In genomic region chr16:4351880-4352279, GRCh38 we compare ENCODE assay signal across 9 cellular contexts. TPM values are rescaled to one million over a fixed set of nuclear protein-coding genes. Genes with fewer than 3 reads are reported as not detected.
A peak's percentile ranks its signal among the peaks of the same experiment; 100 is the strongest.
DNase-seq lines count a peak whose midpoint lies in the region; ATAC-seq and TF ChIP-seq lines count a peak whose summit lies in the region.
"Had no signal": no experiment of that assay in that cellular context is flagged by ENCODE, and none has a peak within 500 bp of the region (broad histone marks: within the 10 kb centered on the region; RNA-seq: fewer than 3 reads in every experiment).

No MANE protein-coding gene starts in this region.

- POLR2A ChIA-PET in activated CD4-positive, alpha-beta T cell treated with anti-CD3 and anti-CD28 coated beads, Interleukin-2, amount 10 ng/mL, durations not matched to agents 7 days and 5 days (lab: Charles Lee): interaction anchor here (1.0 kb wide), 1 partner anchor 64 kb away, joined by 3 read pairs; no protein-coding TSS in a partner anchor
- POLR2A ChIA-PET in RWPE1 (lab: Yijun Ruan, JAX; ENCODE audit: low non-redundant PET): no interaction called here

- H3K27ac ChIP-seq in RWPE1 (peak overlapping the region; percentile 85), smooth muscle cell (ENCODE audit: low read depth) (peak overlapping the region; percentile 63)

- no peaks in the 10 kb centered on the region for H3K36me3 ChIP-seq in smooth muscle cell (ENCODE audit: low read depth)
- H3K36me3 ChIP-seq: prostate gland had no signal

- ATAC-seq in HG03045 (IDR thresholded peaks at IDR 0.05; ENCODE audit: unreplicated experiment) (no peak), GM21447 (IDR thresholded peaks at IDR 0.05; ENCODE audit: unreplicated experiment) (no peak)

- no peak overlapping the region for H3K4me3 ChIP-seq in smooth muscle cell

- peak overlapping the region; percentile 83 for H3K4me2 ChIP-seq in smooth muscle cell

- WGBS in smooth muscle cell (ENCODE audit: low lambda C conversion rate): 66% methylated on average over 7 of the region's 7 CpGs

- H3K9me3 ChIP-seq in smooth muscle cell (replicated peaks; ENCODE audit: low read depth): no peaks in the 10 kb centered on the region
- H3K9me3 ChIP-seq: prostate gland had no signal

- H3K79me2 ChIP-seq in smooth muscle cell (ENCODE audit: low read depth): peaks cover 29% of the 10 kb centered on the region

- DNase-seq in activated CD4-positive, alpha-beta T cell treated with anti-CD3 and anti-CD28 coated beads, Interleukin-2, amount 10 ng/mL, durations not matched to agents 7 days and 5 days: no peak
- no peak for DNase-seq in activated CD4-positive, alpha-beta T cell treated with anti-CD3 and anti-CD28 coated beads, Interleukin-2, amount 50 U/mL, for 4 hours
- DNase-seq in RWPE1 (ENCODE audit: low spot score) (peak; percentile 53), endothelial cell (ENCODE audit: low spot score) (no peak), smooth muscle cell (lab: John Stamatoyannopoulos, UW; ENCODE audit: unreplicated experiment) (no peak), DMS 273 (lab: John Stamatoyannopoulos, UW; ENCODE audit: unreplicated experiment) (no peak)

- TF ChIP-seq CTCF in RWPE1 (conservative IDR thresholded peaks at IDR 0.05; ENCODE audit: low read depth): no peak
- TF ChIP-seq CTCF in endothelial cell (IDR thresholded peaks at IDR 0.05; ENCODE audit: unreplicated experiment): no peak
- TF ChIP-seq CTCF in smooth muscle cell (IDR thresholded peaks at IDR 0.05; ENCODE audit: borderline replicate concordance, insufficient read depth, poor library complexity, severe bottlenecking): no peak

- no peaks in the 10 kb centered on the region for H3K27me3 ChIP-seq in smooth muscle cell (ENCODE audit: low read depth)

- no peak overlapping the region for H3K9ac ChIP-seq in smooth muscle cell (ENCODE audit: low read depth)

- H2AFZ ChIP-seq in smooth muscle cell (ENCODE audit: low read depth): no peak overlapping the region

- peak overlapping the region; percentile 94 for H3K27ac Mint-ChIP-seq in activated CD4-positive, alpha-beta T cell treated with anti-CD3 and anti-CD28 coated beads, Interleukin-2, amount 10 ng/mL, durations not matched to agents 7 days and 5 days
- no peak overlapping the region for H3K27ac Mint-ChIP-seq in endothelial cell (ENCODE audit: unreplicated experiment)

- H3K36me3 Mint-ChIP-seq in activated CD4-positive, alpha-beta T cell treated with anti-CD3 and anti-CD28 coated beads, Interleukin-2, amount 10 ng/mL, durations not matched to agents 7 days and 5 days (ENCODE audit: low read depth): peaks cover 12% of the 10 kb centered on the region
- H3K36me3 Mint-ChIP-seq in endothelial cell (ENCODE audit: low read depth, unreplicated experiment): peaks cover 10% of the 10 kb centered on the region

- H3F3A ChIP-seq in smooth muscle cell (ENCODE audit: low read depth): peaks cover 8% of the 10 kb centered on the region

- CTCF ChIA-PET in activated CD4-positive, alpha-beta T cell treated with anti-CD3 and anti-CD28 coated beads, Interleukin-2, amount 10 ng/mL, durations not matched to agents 7 days and 5 days (lab: Charles Lee): interaction anchor here (1.2 to 2.1 kb wide), 2 partner anchors 10 to 18 kb away, joined by 3 to 6 read pairs; no protein-coding TSS in a partner anchor
- CTCF ChIA-PET in RWPE1 (lab: Yijun Ruan, JAX): interaction anchor here (0.7 to 2.4 kb wide), 5 partner anchors 8 to 78 kb away, joined by 3 to 15 read pairs (median 4); no protein-coding TSS in a partner anchor

- no peak overlapping the region for H3K4me3 Mint-ChIP-seq in activated CD4-positive, alpha-beta T cell treated with anti-CD3 and anti-CD28 coated beads, Interleukin-2, amount 10 ng/mL, durations not matched to agents 7 days and 5 days
- peak overlapping the region; percentile 88 for H3K4me3 Mint-ChIP-seq in endothelial cell (ENCODE audit: unreplicated experiment)

- H3K4me1 ChIP-seq in smooth muscle cell (ENCODE audit: low read depth): peaks cover 10% of the 10 kb centered on the region
- H3K4me1 ChIP-seq: prostate gland had no signal

- no peaks in the 10 kb centered on the region for H3K27me3 Mint-ChIP-seq in activated CD4-positive, alpha-beta T cell treated with anti-CD3 and anti-CD28 coated beads, Interleukin-2, amount 10 ng/mL, durations not matched to agents 7 days and 5 days
- peaks cover 11% of the 10 kb centered on the region for H3K27me3 Mint-ChIP-seq in endothelial cell (ENCODE audit: unreplicated experiment)

- H3K4me1 Mint-ChIP-seq in activated CD4-positive, alpha-beta T cell treated with anti-CD3 and anti-CD28 coated beads, Interleukin-2, amount 10 ng/mL, durations not matched to agents 7 days and 5 days: peaks cover 23% of the 10 kb centered on the region
- peaks cover 15% of the 10 kb centered on the region for H3K4me1 Mint-ChIP-seq in endothelial cell (ENCODE audit: unreplicated experiment)

- peaks cover 15% of the 10 kb centered on the region for H4K20me1 ChIP-seq in smooth muscle cell (ENCODE audit: low read depth)

- no peaks in the 10 kb centered on the region for H3K9me3 Mint-ChIP-seq in activated CD4-positive, alpha-beta T cell treated with anti-CD3 and anti-CD28 coated beads, Interleukin-2, amount 10 ng/mL, durations not matched to agents 7 days and 5 days
- no peaks in the 10 kb centered on the region for H3K9me3 Mint-ChIP-seq in endothelial cell (ENCODE audit: unreplicated experiment)

RNA-seq across cellular contexts. Expression of gene PAM16, which starts 0.8 kb away (rescaled TPM):
- 10 to 100 TPM; 35.1 to 39.3 TPM for total RNA-seq in activated CD4-positive, alpha-beta T cell treated with anti-CD3 and anti-CD28 coated beads, Interleukin-2, amount 10 ng/mL, durations not matched to agents 7 days and 5 days
- total RNA-seq in endothelial cell (ENCODE audit: unreplicated experiment) (29.5 TPM), smooth muscle cell (18.4 and 29.6 TPM in 2 replicates)
- polyA plus RNA-seq in smooth muscle cell: 47.7 and 52.2 TPM in 2 replicates

RNA-seq across cellular contexts. Expression of gene VASN, which starts 19.8 kb away (rescaled TPM):
- total RNA-seq in activated CD4-positive, alpha-beta T cell treated with anti-CD3 and anti-CD28 coated beads, Interleukin-2, amount 10 ng/mL, durations not matched to agents 7 days and 5 days: not detected
- total RNA-seq in endothelial cell (ENCODE audit: unreplicated experiment) (0.67 TPM), smooth muscle cell (23.8 and 30.0 TPM in 2 replicates)
- polyA plus RNA-seq in smooth muscle cell: 127 and 150 TPM in 2 replicates

RNA-seq across cellular contexts. Expression of gene GLIS2, which starts 36.0 kb away (rescaled TPM):
- total RNA-seq in activated CD4-positive, alpha-beta T cell treated with anti-CD3 and anti-CD28 coated beads, Interleukin-2, amount 10 ng/mL, durations not matched to agents 7 days and 5 days: under 1 TPM; 0.12 to 0.17 TPM
- total RNA-seq in endothelial cell (ENCODE audit: unreplicated experiment) (1.6 TPM), smooth muscle cell (1.2 and 2.8 TPM in 2 replicates)
- 9.2 and 13.4 TPM in 2 replicates for polyA plus RNA-seq in smooth muscle cell

Comparison
In these comparisons a context has a peak if more than half of its experiments do, and no peak if none do; other contexts are left out.
1. RNA of gene VASN, which starts 19.8 kb away (total RNA-seq): 23.8 to 30.0 TPM in smooth muscle cell; 0.67 TPM in endothelial cell (single experiment) and not detected in activated CD4-positive, alpha-beta T cell treated with anti-CD3 and anti-CD28 coated beads, Interleukin-2, amount 10 ng/mL, durations not matched to agents 7 days and 5 days; every median in the first group is over 10 times any median in the second.